In the genomic region with DNA sequence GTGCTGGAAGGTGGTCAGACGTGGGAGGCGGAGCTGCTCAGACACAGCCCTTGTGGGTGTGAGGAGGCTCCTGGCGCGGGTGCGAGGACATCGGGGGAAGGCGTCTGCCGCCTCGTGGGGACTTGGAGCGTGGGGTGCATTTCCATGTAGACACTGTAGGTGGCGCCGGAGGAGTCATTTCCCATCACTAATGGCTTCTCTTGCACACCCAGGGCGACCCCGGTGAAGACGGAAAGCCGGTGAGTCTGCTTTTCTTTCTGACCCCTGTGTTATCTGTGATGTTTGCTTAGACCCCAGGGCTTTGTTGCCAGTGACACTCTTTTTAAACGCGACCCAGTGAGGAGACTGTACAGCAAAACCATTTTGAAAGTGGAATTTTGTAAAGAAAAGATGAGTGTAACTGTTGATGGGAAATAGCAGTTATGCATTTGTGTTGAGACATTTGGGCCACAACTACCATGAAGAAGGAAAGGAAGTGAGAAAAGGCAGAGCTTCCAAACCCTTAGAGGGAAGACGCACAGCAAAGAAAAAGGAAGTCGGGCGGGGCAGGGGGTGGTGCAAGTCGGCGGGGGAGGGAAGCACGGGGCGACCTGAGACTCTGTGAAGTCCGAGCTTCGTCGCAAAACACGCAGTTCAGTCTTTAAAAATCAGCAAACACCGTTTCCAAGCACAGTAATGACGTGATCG, we compare ENCODE assay signal across 8 cellular contexts.
A peak's percentile ranks its signal among the peaks of the same experiment; 100 is the strongest.
DNase-seq lines count a peak whose midpoint lies in the region; TF ChIP-seq lines count a peak whose summit lies in the region.

No MANE protein-coding gene starts in this region.

- peak overlapping the region; percentile 69 to 86 for H3K4me3 Mint-ChIP-seq in CD14-positive monocyte
- peak overlapping the region; percentile 89 for H3K4me3 Mint-ChIP-seq in activated naive CD4-positive, alpha-beta T cell treated with anti-CD3 and anti-CD28 coated beads, Interleukin-2, amount 50 U/mL, for 24 hours

- DNase-seq in CD14-positive monocyte (ENCODE audit: low spot score) = peak; percentile 83
- DNase-seq in Jurkat, Clone E6-1 (ENCODE audit: low read depth, low spot score) = peak; percentile 75
- no peak for DNase-seq in SK-N-MC (ENCODE audit: low read depth, low spot score)
- peak; percentile 53 to 89 (median 77) for DNase-seq in head of caudate nucleus
- peak; percentile 64 for DNase-seq in pons (ENCODE audit: low spot score)
- DNase-seq in tibial artery = peak in 1 of 2 donors; percentile 51
- no peak for DNase-seq in NCI-H774 (lab: John Stamatoyannopoulos, UW)

- H3K4me3 ChIP-seq in Jurkat, Clone E6-1 (ENCODE audit: low read length) = peak overlapping the region; percentile 59
- H3K4me3 ChIP-seq in SK-N-MC = peak overlapping the region; percentile 41; the same call in 1 of the 2 replicates
- H3K4me3 ChIP-seq in tibial artery = no peak overlapping the region

- H3K36me3 ChIP-seq in SK-N-MC (ENCODE audit: insufficient read depth, low read length) = no peaks in the 10 kb centered on the region; the same call in 1 of the 2 replicates
- H3K36me3 ChIP-seq in tibial artery = peaks cover 74 to 87% (median 85%) of the 10 kb centered on the region in 3 donors

- H3K27me3 Mint-ChIP-seq in CD14-positive monocyte (ENCODE audit: low read depth in 3 of 3) = peaks cover 2 to 6% (median 5%) of the 10 kb centered on the region in 3 donors
- no peaks in the 10 kb centered on the region for H3K27me3 Mint-ChIP-seq in activated naive CD4-positive, alpha-beta T cell treated with anti-CD3 and anti-CD28 coated beads, Interleukin-2, amount 50 U/mL, for 24 hours

- H3K27ac Mint-ChIP-seq in CD14-positive monocyte = peak overlapping the region; percentile 94 to 98 (median 96)
- H3K27ac Mint-ChIP-seq in activated naive CD4-positive, alpha-beta T cell treated with anti-CD3 and anti-CD28 coated beads, Interleukin-2, amount 50 U/mL, for 24 hours = peak overlapping the region; percentile 98

- peaks cover 0 to 6% (median 0%) of the 10 kb centered on the region in 7 donors for H3K9me3 Mint-ChIP-seq in CD14-positive monocyte
- no peaks in the 10 kb centered on the region for H3K9me3 Mint-ChIP-seq in activated naive CD4-positive, alpha-beta T cell treated with anti-CD3 and anti-CD28 coated beads, Interleukin-2, amount 50 U/mL, for 24 hours

- H3K9me3 ChIP-seq in SK-N-MC (ENCODE audit: low read depth, low read length) = no peaks in the 10 kb centered on the region
- H3K9me3 ChIP-seq in tibial artery = no peaks in the 10 kb centered on the region

- intact Hi-C loops in CD14-positive monocyte (cut with micrococcal nuclease) = loop anchor here (5.0 kb wide), 3 partner anchors 69 to 344 kb away; no protein-coding TSS in a partner anchor
- intact Hi-C loops in head of caudate nucleus (cut with DNase I) = no loop called here
- intact Hi-C loops in tibial artery (cut with DNase I; ENCODE audit: low total_unique reads) = no loop called here

- peak; percentile 92 for TF ChIP-seq CTCF in CD14-positive monocyte (IDR thresholded peaks at IDR 0.05)
- TF ChIP-seq CTCF in tibial artery (IDR thresholded peaks at IDR 0.05) = peak; percentile 69 to 82

- H3K27ac ChIP-seq in SK-N-MC (no peak overlapping the region), tibial artery (peak overlapping the region; percentile 24 to 34)

- peaks cover 43% of the 10 kb centered on the region for H3K4me1 Mint-ChIP-seq in CD14-positive monocyte
- H3K4me1 Mint-ChIP-seq in activated naive CD4-positive, alpha-beta T cell treated with anti-CD3 and anti-CD28 coated beads, Interleukin-2, amount 50 U/mL, for 24 hours = peaks cover 44% of the 10 kb centered on the region

- H3K9ac ChIP-seq in SK-N-MC (ENCODE audit: insufficient read length) = no peak overlapping the region

- no peaks in the 10 kb centered on the region for H3K36me3 Mint-ChIP-seq in CD14-positive monocyte
- no peaks in the 10 kb centered on the region for H3K36me3 Mint-ChIP-seq in activated naive CD4-positive, alpha-beta T cell treated with anti-CD3 and anti-CD28 coated beads, Interleukin-2, amount 50 U/mL, for 24 hours

- peaks cover 0 to 9% (median 3%) of the 10 kb centered on the region in 4 donors for H3K4me1 ChIP-seq in tibial artery

- no peaks in the 10 kb centered on the region for H3K27me3 ChIP-seq in tibial artery

Comparison
In these comparisons a context has a peak if more than half of its experiments do, and no peak if none do; other contexts are left out.
1. DNase-seq: peak in CD14-positive monocyte (single experiment), Jurkat, Clone E6-1 (single experiment), head of caudate nucleus (42 of 42) and pons (single experiment); none in SK-N-MC (single experiment) and NCI-H774 (single experiment).
2. H3K4me3 ChIP-seq: peak in Jurkat, Clone E6-1 (single experiment) and SK-N-MC (single experiment); none in tibial artery (0 of 2).
3. intact Hi-C loops: an anchor here in CD14-positive monocyte (5.0 kb wide); none called in head of caudate nucleus and tibial artery.